8 cellular contexts compared by ENCODE assay signal in genomic region chr9:92764988-92765936, GRCh38. TPM values are rescaled to one million over a fixed set of nuclear protein-coding genes. Genes with fewer than 3 reads are reported as not detected.
A peak's percentile ranks its signal among the peaks of the same experiment; 100 is the strongest.
DNase-seq lines count a peak whose midpoint lies in the region; ATAC-seq and TF ChIP-seq lines count a peak whose summit lies in the region.

No MANE protein-coding gene starts in this region.

- peak; percentile 95 for ATAC-seq in HG02759 (IDR thresholded peaks at IDR 0.05; ENCODE audit: unreplicated experiment)

- TF ChIP-seq EP300 in tibial nerve (IDR thresholded peaks at IDR 0.05) = peak; percentile 21 to 90

- H3K4me1 ChIP-seq in cardiac muscle cell (ENCODE audit: low read depth) (peaks cover 13% of the 10 kb centered on the region), parathyroid adenoma (peaks cover 4% of the 10 kb centered on the region), tibial nerve (peaks cover 0 to 45% (median 36%) of the 10 kb centered on the region in 4 donors)

- H3K4me3 ChIP-seq in cardiac muscle cell (peak overlapping the region; percentile 49), parathyroid adenoma (ENCODE audit: low read depth, low read length) (peak overlapping the region; percentile 88), tibial nerve (peak overlapping the region; percentile 91 to 97 (median 93))

- peak overlapping the region; percentile 95 for H2AFZ ChIP-seq in parathyroid adenoma

- TF ChIP-seq CTCF in GM12874 (IDR thresholded peaks at IDR 0.05; ENCODE audit: insufficient read depth, low read depth, low read length) (peak; percentile 97), cardiac muscle cell (IDR thresholded peaks at IDR 0.05; ENCODE audit: low read depth, low read length) (peak; percentile 95), parathyroid adenoma (IDR thresholded peaks at IDR 0.05) (peak; percentile 86), tibial nerve (IDR thresholded peaks at IDR 0.05) (peak; percentile 93 to 98 (median 97))

- peaks cover 9% of the 10 kb centered on the region for H3K79me2 ChIP-seq in parathyroid adenoma

- no peaks in the 10 kb centered on the region for H3K9me3 ChIP-seq in cardiac muscle cell (ENCODE audit: low read depth)
- no peaks in the 10 kb centered on the region for H3K9me3 ChIP-seq in parathyroid adenoma (ENCODE audit: control insufficient read depth, low read length)
- no peaks in the 10 kb centered on the region for H3K9me3 ChIP-seq in tibial nerve

- peak; percentile 76 to 84 for TF ChIP-seq POLR2A in tibial nerve (IDR thresholded peaks at IDR 0.05)

- peak overlapping the region; percentile 98 for H3K27ac ChIP-seq in cardiac muscle cell
- peak overlapping the region; percentile 99 for H3K27ac ChIP-seq in parathyroid adenoma
- H3K27ac ChIP-seq in tibial nerve = peak overlapping the region; percentile 98 to 100 (median 98)

- WGBS in tibial nerve, 2 donors = 1 to 3% methylated on average over 31 to 42 of the region's 75 CpGs

- peak; percentile 95 for DNase-seq in NCI-H1105 treated with DMSO at 0.1 percent for 48 hours (lab: John Stamatoyannopoulos, UW)
- DNase-seq in SKM-1 treated with dmso at 0.1 percent for 144 hours (lab: John Stamatoyannopoulos, UW; ENCODE audit: unreplicated experiment) = peak; percentile 72
- DNase-seq in activated naive CD8-positive, alpha-beta T cell treated with anti-CD3 and anti-CD28 coated beads, Interleukin-2, amount 50 U/mL, for 16 hours (ENCODE audit: low read depth, low spot score) = peak; percentile 97
- peak; percentile 91 to 99 for DNase-seq in cardiac muscle cell (ENCODE audit: low read depth in 1 of 2, low spot score in 1 of 2)
- DNase-seq in tibial nerve (ENCODE audit: low spot score in 2 of 2) = peak; percentile 94 to 97

- H3K9ac ChIP-seq in parathyroid adenoma = peak overlapping the region; percentile 76

- no peaks in the 10 kb centered on the region for H3K27me3 ChIP-seq in cardiac muscle cell
- no peaks in the 10 kb centered on the region for H3K27me3 ChIP-seq in parathyroid adenoma (ENCODE audit: control insufficient read depth, insufficient read depth, low read length)
- H3K27me3 ChIP-seq in tibial nerve = no peaks in the 10 kb centered on the region

- peak overlapping the region; percentile 67 for H3K4me2 ChIP-seq in parathyroid adenoma (ENCODE audit: low read length)

- H3K36me3 ChIP-seq in cardiac muscle cell (no peaks in the 10 kb centered on the region), parathyroid adenoma (ENCODE audit: control insufficient read depth, insufficient read depth, low read length) (no peaks in the 10 kb centered on the region), tibial nerve (no peaks in the 10 kb centered on the region)

RNA-seq across cellular contexts. Expression of gene BICD2, which starts 0.6 kb away (rescaled TPM):
- 34.9 and 36.5 TPM in 2 replicates for total RNA-seq in cardiac muscle cell
- polyA plus RNA-seq in cardiac muscle cell = 19.0 and 23.8 TPM in 2 replicates
- 10 to 100 TPM; 36.2 to 46.7 (median 41.6) TPM for total RNA-seq in tibial nerve

Comparison
In these comparisons a context has a peak if more than half of its experiments do, and no peak if none do; other contexts are left out.
1. Peak in every context shown above with its lines: DNase-seq, ATAC-seq, H3K4me3 ChIP-seq and H3K27ac ChIP-seq.